1 cellular context compared by ENCODE assay signal in genomic region chr7:149195180-149196150, GRCh38.
TF ChIP-seq lines count a peak whose summit lies in the region.

Gene ZNF282 (plus strand): TSS chr7:149195546. CDS start chr7:149195590, 44 bp downstream.

TF ChIP-seq in K562, 482 proteins besides CTCF, POLR2A, EP300 and RAD21 (continued from another document and continues in another):
- TF ChIP-seq ZNF609 (CRISPR knock-in tag; IDR thresholded peaks at IDR 0.05; ENCODE audit: borderline replicate concordance) (0 out of 2 replicates have a peak, but pooled peaks have one; percentile 67), SP2 (IDR thresholded peaks at IDR 0.05; ENCODE audit: extremely low read depth, low read depth, low read length, poor library complexity, severe bottlenecking) (peak; percentile 11), STAT5B (CRISPR knock-in tag; IDR thresholded peaks at IDR 0.05) (no peak), ZBTB12 (CRISPR knock-in tag; IDR thresholded peaks at IDR 0.05) (no peak), NR2C2 (CRISPR knock-in tag; IDR thresholded peaks at IDR 0.05) (peak; percentile 62; the same call in 1 of the 2 replicates), NR2C2 (tag; IDR thresholded peaks at IDR 0.05) (peak; percentile 64), CLOCK (CRISPR knock-in tag; IDR thresholded peaks at IDR 0.05; ENCODE audit: borderline replicate concordance) (no peak), ZNF75A (CRISPR knock-in tag; IDR thresholded peaks at IDR 0.05) (peak; percentile 42; the same call in 1 of the 2 replicates), SRSF7 (optimal IDR thresholded peaks at IDR 0.05; ENCODE audit: low read depth, low read length) (no peak), THAP12 (CRISPR knock-in tag; IDR thresholded peaks at IDR 0.05) (peak; percentile 71), ZZZ3 (IDR thresholded peaks at IDR 0.05) (peak; percentile 72; the same call in 1 of the 2 replicates), SMAD4 (CRISPR knock-in tag; conservative IDR thresholded peaks at IDR 0.05) (peak; percentile 72; the same call in 1 of the 2 replicates), E2F5 (CRISPR knock-in tag; IDR thresholded peaks at IDR 0.05) (0 out of 2 replicates have a peak, but pooled peaks have one; percentile 85), TEAD1 (CRISPR knock-in tag; IDR thresholded peaks at IDR 0.05) (peak; percentile 57 to 92; a peak in 2 of 4 replicates), CBX8 (IDR thresholded peaks at IDR 0.05; ENCODE audit: borderline replicate concordance, extremely low read depth, low read depth, low read length, poor library complexity, severe bottlenecking) (no peak), SAFB (IDR thresholded peaks at IDR 0.05; ENCODE audit: borderline replicate concordance, low read depth, low read length) (no peak), MAX (CRISPR knock-in tag; IDR thresholded peaks at IDR 0.05) (peak; percentile 76), TCF7 (IDR thresholded peaks at IDR 0.05; ENCODE audit: borderline replicate concordance) (peak; percentile 84; the same call in 1 of the 2 replicates), TBP (optimal IDR thresholded peaks at IDR 0.05; ENCODE audit: low read depth, low read length) (peak; percentile 86), THRB (CRISPR knock-in tag; conservative IDR thresholded peaks at IDR 0.05) (no peak), FOXA3 (CRISPR knock-in tag; conservative IDR thresholded peaks at IDR 0.05 in 1 of 2, IDR thresholded peaks at IDR 0.05 in 1 of 2) (peak; percentile 98 to 99), ZFX (CRISPR knock-in tag; IDR thresholded peaks at IDR 0.05) (peak; percentile 93), FOSL1 (tag; conservative IDR thresholded peaks at IDR 0.05) (0 out of 2 replicates have a peak, but pooled peaks have one; percentile 29), MCM5 (IDR thresholded peaks at IDR 0.05; ENCODE audit: low read depth) (no peak), PHF20 (IDR thresholded peaks at IDR 0.05; ENCODE audit: partially characterized antibody) (peak; percentile 75), AFF4 (CRISPR knock-in tag; IDR thresholded peaks at IDR 0.05) (peak; percentile 88; the same call in 1 of the 2 replicates), ERF (CRISPR knock-in tag; IDR thresholded peaks at IDR 0.05) (0 out of 2 replicates have a peak, but pooled peaks have one; percentile 28), ZFP36 (IDR thresholded peaks at IDR 0.05; ENCODE audit: low read depth, low read length, partially characterized antibody) (peak; percentile 20), MED1 (CRISPR knock-in tag; IDR thresholded peaks at IDR 0.05; ENCODE audit: borderline replicate concordance) (0 out of 2 replicates have a peak, but pooled peaks have one; percentile 25), ZNF282 (CRISPR knock-in tag; IDR thresholded peaks at IDR 0.05) (peak; percentile 79; the same call in 1 of the 2 replicates), EGR1 (conservative IDR thresholded peaks at IDR 0.05) (0 out of 2 replicates have a peak, but pooled peaks have one; percentile 15), SUPT5H (IDR thresholded peaks at IDR 0.05) (peak; percentile 90), RNF219 (CRISPR knock-in tag; IDR thresholded peaks at IDR 0.05) (peak; percentile 77; the same call in 1 of the 2 replicates), CHD1 (IDR thresholded peaks at IDR 0.05; ENCODE audit: low read length) (peak; percentile 98), KDM4B (IDR thresholded peaks at IDR 0.05; ENCODE audit: borderline replicate concordance in 2 of 2, low read depth in 1 of 2) (peak in 1 of 2 experiments; percentile 54; a peak in 1 of 4 replicates)
